ENCODE assay signal across 27 cellular contexts in the genomic region with DNA sequence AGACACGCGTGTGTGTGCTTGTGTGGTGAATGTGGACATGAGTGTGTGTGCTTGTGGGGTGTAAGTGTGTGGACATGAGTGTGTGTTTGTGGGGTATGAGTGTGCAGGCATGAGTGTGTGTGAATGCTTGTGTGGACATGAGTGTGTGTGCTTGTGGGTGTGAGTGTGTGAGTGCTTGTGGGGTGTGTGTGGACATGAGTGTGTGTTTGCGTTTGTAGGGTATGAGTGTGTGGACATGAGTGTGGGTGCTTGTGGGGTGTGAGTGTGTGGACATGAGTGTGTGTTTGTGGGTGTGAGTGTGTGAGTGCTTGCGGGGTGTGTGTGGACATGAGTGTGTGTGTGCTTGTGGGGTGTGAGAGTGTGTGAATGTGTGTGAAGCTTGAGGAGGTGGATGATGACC. TPM values are rescaled to one million over a fixed set of nuclear protein-coding genes. Genes with fewer than 3 reads are reported as not detected.
A peak's percentile ranks its signal among the peaks of the same experiment; 100 is the strongest.
DNase-seq lines count a peak whose midpoint lies in the region; ATAC-seq, FAIRE-seq and TF ChIP-seq lines count a peak whose summit lies in the region.
"Had no signal": no experiment of that assay in that cellular context is flagged by ENCODE, and none has a peak within 500 bp of the region (broad histone marks: within the 10 kb centered on the region; RNA-seq: fewer than 3 reads in every experiment).

No MANE protein-coding gene starts in this region.

- H3K79me1 ChIP-seq in trophoblast cell (ENCODE audit: low read length) = no peaks in the 10 kb centered on the region

- H3K36me3 ChIP-seq in trophoblast cell (ENCODE audit: control insufficient read depth in 1 of 2, insufficient read depth in 2 of 2, low read length in 2 of 2) = no peaks in the 10 kb centered on the region
- H3K36me3 ChIP-seq: SJCRH30 had no signal

- DNase-seq in GM12891 (ENCODE audit: insufficient read length, low spot score) (no peak), HL-60 (ENCODE audit: low read depth in 1 of 2, low spot score in 1 of 2) (no peak), chondrocyte (ENCODE audit: low spot score) (peak; percentile 27), trophoblast cell (no peak), SW480 (ENCODE audit: low spot score) (no peak), iPS-NIHi7 (ENCODE audit: extremely low spot score) (no peak)
- DNase-seq: Caco-2; CD4-positive, alpha-beta memory T cell; DMS 273 treated with DMSO at 0.1 percent for 48 hours; DMS79; EL; NCI-H1105; NCI-H1436 treated with DMSO at 0.1 percent for 48 hours; NCI-H187 treated with DMSO at 0.1 percent for 48 hours; NCI-H524 treated with DMSO at 0.1 percent for 48 hours; NCI-H774; NK-92 treated with Interleukin-12 subunit alpha and Interleukin-12 subunit beta, amount 100 ng/mL, for 24 hours; PC-3; SJCRH30; T-cell had no signal

- no peak overlapping the region for H2AK5ac ChIP-seq in trophoblast cell (ENCODE audit: low read length)

- no peak overlapping the region for H3K4me3 Mint-ChIP-seq in chondrocyte (ENCODE audit: unreplicated experiment)
- H3K4me3 Mint-ChIP-seq: CD4-positive, alpha-beta memory T cell; T-cell had no signal

- H2BK5ac ChIP-seq in trophoblast cell (ENCODE audit: low read depth, low read length, poor library complexity) = no peak overlapping the region

- H3K23ac ChIP-seq in trophoblast cell (ENCODE audit: low read length) = no peak overlapping the region

- no peak for ATAC-seq in HG03108 (IDR thresholded peaks at IDR 0.05; ENCODE audit: unreplicated experiment)
- ATAC-seq: PC-3, T-cell had no signal

- no peak overlapping the region for H4K91ac ChIP-seq in trophoblast cell (ENCODE audit: low read depth, low read length)

- peak; percentile 74 for FAIRE-seq in GM12891 (lab: Jason Lieb, UNC)
- FAIRE-seq: GM12892 had no signal

- TF ChIP-seq CTCF in HL-60 (IDR thresholded peaks at IDR 0.05; ENCODE audit: insufficient read depth, low read length) (no peak), chondrocyte (IDR thresholded peaks at IDR 0.05) (no peak)

- H2BK120ac ChIP-seq in trophoblast cell (ENCODE audit: insufficient read depth, low read length, poor library complexity) = no peak overlapping the region

- WGBS in trophoblast cell (ENCODE audit: extremely low coverage, insufficient coverage, insufficient read length) = no CpG with 5 or more reads among the region's 4 CpGs

- no peak overlapping the region for H3K9ac ChIP-seq in trophoblast cell (ENCODE audit: low read length)

- H3K9me3 ChIP-seq in trophoblast cell (ENCODE audit: insufficient read depth, low read depth, low read length) = peaks cover 6% of the 10 kb centered on the region
- H3K9me3 ChIP-seq: Caco-2, SJCRH30 had no signal

- H3K4ac ChIP-seq in trophoblast cell (ENCODE audit: low read depth, low read length) = no peak overlapping the region

- no peaks in the 10 kb centered on the region for H3K79me2 ChIP-seq in trophoblast cell (ENCODE audit: control insufficient read depth, insufficient read depth, low read length, poor library complexity)

- no peak overlapping the region for H3K14ac ChIP-seq in trophoblast cell (ENCODE audit: low read length)

- no peak overlapping the region for H3K27ac Mint-ChIP-seq in chondrocyte (ENCODE audit: unreplicated experiment)
- H3K27ac Mint-ChIP-seq: CD4-positive, alpha-beta memory T cell; T-cell had no signal

- peaks cover 34% of the 10 kb centered on the region for H3K27me3 Mint-ChIP-seq in chondrocyte (ENCODE audit: low read depth)

- H3K4me1 Mint-ChIP-seq in chondrocyte (ENCODE audit: low read depth) = no peaks in the 10 kb centered on the region
- H3K4me1 Mint-ChIP-seq: CD4-positive, alpha-beta memory T cell; T-cell had no signal

- H3K27ac ChIP-seq in HL-60 (replicated peaks) = peak overlapping the region; percentile 36
- H3K27ac ChIP-seq in trophoblast cell (ENCODE audit: low read depth, low read length) = no peak overlapping the region
- H3K27ac ChIP-seq: SJCRH30 had no signal

- no peak for TF ChIP-seq POLR2A in GM12891 (IDR thresholded peaks at IDR 0.05; ENCODE audit: low read depth, low read length)

- no peaks in the 10 kb centered on the region for H3K4me1 ChIP-seq in trophoblast cell (ENCODE audit: control insufficient read depth in 1 of 2, insufficient read depth in 2 of 2, low read length in 2 of 2)
- H3K4me1 ChIP-seq: Caco-2, SJCRH30 had no signal

- H4K8ac ChIP-seq in trophoblast cell (ENCODE audit: low read depth, low read length) = no peak overlapping the region

- H3K36me3 Mint-ChIP-seq in chondrocyte (ENCODE audit: low read depth) = no peaks in the 10 kb centered on the region
- H3K36me3 Mint-ChIP-seq: CD4-positive, alpha-beta memory T cell; T-cell had no signal

- no peak overlapping the region for H2BK12ac ChIP-seq in trophoblast cell (ENCODE audit: low read length)

- H3K4me2 ChIP-seq in trophoblast cell (ENCODE audit: low read length) = no peak overlapping the region

- H3K9me3 Mint-ChIP-seq in chondrocyte (ENCODE audit: low read depth) = no peaks in the 10 kb centered on the region
- H3K9me3 Mint-ChIP-seq: CD4-positive, alpha-beta memory T cell; T-cell had no signal

- H2AFZ ChIP-seq in trophoblast cell (ENCODE audit: insufficient read depth, low read length, poor library complexity) = no peak overlapping the region

- H3K18ac ChIP-seq in trophoblast cell (ENCODE audit: low read length) = no peak overlapping the region

- H4K12ac ChIP-seq in trophoblast cell (ENCODE audit: low read depth, low read length) = no peak overlapping the region

- H3K27me3 ChIP-seq in HL-60 (ENCODE audit: insufficient read depth, poor library complexity, severe bottlenecking) (no peaks in the 10 kb centered on the region), trophoblast cell (ENCODE audit: insufficient read depth, low read length) (peaks cover 18% of the 10 kb centered on the region)

- H3K4me3 ChIP-seq in HL-60 (replicated peaks; ENCODE audit: insufficient read depth, low read length) (no peak overlapping the region), trophoblast cell (ENCODE audit: low read depth, low read length) (peak overlapping the region; percentile 38)
- H3K4me3 ChIP-seq: SJCRH30 had no signal

TF ChIP-seq in GM12891, 5 proteins besides CTCF, POLR2A, EP300 and RAD21:
- TF ChIP-seq TAF1 (IDR thresholded peaks at IDR 0.05; ENCODE audit: low read depth, low read length) (no peak), POLR2AphosphoS5 (IDR thresholded peaks at IDR 0.05; ENCODE audit: low read depth, low read length) (no peak), PAX5 (IDR thresholded peaks at IDR 0.05; ENCODE audit: insufficient read depth, low read length, severe bottlenecking) (no peak), POU2F2 (IDR thresholded peaks at IDR 0.05; ENCODE audit: low read depth, low read length) (no peak), SPI1 (IDR thresholded peaks at IDR 0.05; ENCODE audit: low read depth, low read length) (no peak)
TF ChIP-seq in GM12891: peak in this region for 0.

RNA-seq across cellular contexts. Expression of gene TIFAB, which starts 29.8 kb away (rescaled TPM):
- not detected for polyA plus RNA-seq in GM12891 (2012; ENCODE audit: low read depth, missing spikeins)
- not detected in 3 replicates for total RNA-seq in chondrocyte
- not detected in 2 replicates for polyA plus RNA-seq in trophoblast cell (2013)
- total RNA-seq: A673, Caco-2, H4, LHCN-M2, MCF 10A, PC-3, Right ventricle myocardium inferior, SJCRH30 had no signal
- polyA plus RNA-seq: CD4-positive, alpha-beta memory T cell had no signal

RNA-seq across cellular contexts. Expression of gene DCANP1, which starts 34.8 kb away (rescaled TPM):
- not detected for polyA plus RNA-seq in GM12891 (2012; ENCODE audit: low read depth, missing spikeins)
- not detected in 3 replicates for total RNA-seq in chondrocyte
- not detected in 2 replicates for polyA plus RNA-seq in trophoblast cell (2013)
- total RNA-seq: A673; Caco-2; CD4-positive, alpha-beta memory T cell; H4; LHCN-M2; MCF 10A; PC-3; Right ventricle myocardium inferior; SJCRH30; T-cell had no signal
- polyA plus RNA-seq: CD4-positive, alpha-beta memory T cell had no signal

RNA-seq across cellular contexts. Expression of gene NEUROG1, which starts 53.9 kb away (rescaled TPM):
- not detected for polyA plus RNA-seq in GM12891 (2012; ENCODE audit: low read depth, missing spikeins)
- not detected in 3 replicates for total RNA-seq in chondrocyte
- polyA plus RNA-seq in trophoblast cell (2013) = not detected in 2 replicates
- total RNA-seq: A673; Caco-2; CD4-positive, alpha-beta memory T cell; H4; LHCN-M2; MCF 10A; PC-3; Right ventricle myocardium inferior; SJCRH30; T-cell had no signal
- polyA plus RNA-seq: CD4-positive, alpha-beta memory T cell had no signal
